In genomic region chr15:83462026-83462425, GRCh38 we compare ENCODE assay signal across 25 cellular contexts. TPM values are rescaled to one million over a fixed set of nuclear protein-coding genes. Genes with fewer than 3 reads are reported as not detected.
"Had no signal": no experiment of that assay in that cellular context is flagged by ENCODE, and none has a peak within 500 bp of the region (broad histone marks: within the 10 kb centered on the region; RNA-seq: fewer than 3 reads in every experiment).

No MANE protein-coding gene starts in this region.

- DNase-seq: effector CD8-positive, alpha-beta T cell; endodermal cell; esophagus squamous epithelium; natural killer cell; pancreas; retina; right lobe of liver; stimulated activated CD4-positive, alpha-beta T cell treated with anti-CD3 and anti-CD28 coated beads, Interleukin-12 subunit alpha, Interleukin-12 subunit beta, amount 100 ng/mL, for 4 hours; stimulated activated CD4-positive, alpha-beta T cell treated with anti-CD3 and anti-CD28 coated beads, Interleukin-1b, Interleukin-23, amount 100 ng/mL, for 48 hours; stimulated activated CD4-positive, alpha-beta T cell treated with anti-CD3 and anti-CD28 coated beads, Interleukin-4, amount 100 ng/mL, for 1 hour; stimulated activated CD8-positive, alpha-beta memory T cell treated with anti-CD3 and anti-CD28 coated beads, Interleukin-4, amount 100 ng/mL, for 48 hours; stimulated activated naive CD4-positive, alpha-beta T cell; stimulated activated naive CD8-positive, alpha-beta T cell treated with anti-CD3 and anti-CD28 coated beads, Interleukin-15, amount 100 ng/mL, for 72 hours; transverse colon; upper lobe of right lung; uterus had no signal

- H3K4me1 Mint-ChIP-seq: memory B cell; natural killer cell; stimulated activated naive CD8-positive, alpha-beta T cell treated with anti-CD3 and anti-CD28 coated beads, Interleukin-15, amount 100 ng/mL, for 72 hours had no signal

- H3K4me3 ChIP-seq: esophagus squamous epithelium, lung, pancreas, right lobe of liver, smooth muscle cell, suprapubic skin, transverse colon, upper lobe of right lung, uterus had no signal

- H3K9me3 ChIP-seq: esophagus squamous epithelium, neutrophil, pancreas, right lobe of liver, suprapubic skin, transverse colon, upper lobe of right lung, uterus had no signal

- H3K4me1 ChIP-seq: esophagus squamous epithelium, pancreas, right lobe of liver, suprapubic skin, transverse colon, upper lobe of right lung, uterus had no signal

- H3K9me3 Mint-ChIP-seq: dendritic cell treated with granulocyte-macrophage colony-stimulating factor and Interleukin-4, amounts not matched to agents 40 ng/mL and 50 ng/mL, for 4 days; endodermal cell; natural killer cell; neural crest cell; stimulated activated naive CD8-positive, alpha-beta T cell treated with anti-CD3 and anti-CD28 coated beads, Interleukin-15, amount 100 ng/mL, for 72 hours had no signal

- H3K36me3 Mint-ChIP-seq: memory B cell, natural killer cell had no signal

- ATAC-seq: natural killer cell; pancreas; right lobe of liver; stimulated activated naive CD8-positive, alpha-beta T cell treated with anti-CD3 and anti-CD28 coated beads, Interleukin-15, amount 100 ng/mL, for 72 hours; upper lobe of right lung had no signal

- H3K27ac Mint-ChIP-seq: dendritic cell treated with granulocyte-macrophage colony-stimulating factor and Interleukin-4, amounts not matched to agents 40 ng/mL and 50 ng/mL, for 4 days; endodermal cell; memory B cell; natural killer cell; stimulated activated naive CD8-positive, alpha-beta T cell treated with anti-CD3 and anti-CD28 coated beads, Interleukin-15, amount 100 ng/mL, for 72 hours had no signal

- H3K27ac ChIP-seq: esophagus squamous epithelium, neutrophil, pancreas, right lobe of liver, suprapubic skin, transverse colon, upper lobe of right lung, uterus had no signal

- H3K36me3 ChIP-seq: esophagus squamous epithelium, neutrophil, pancreas, right lobe of liver, suprapubic skin, transverse colon, upper lobe of right lung, uterus had no signal

- H3K4me3 Mint-ChIP-seq: dendritic cell treated with granulocyte-macrophage colony-stimulating factor and Interleukin-4, amounts not matched to agents 40 ng/mL and 50 ng/mL, for 4 days; endodermal cell; memory B cell; natural killer cell; neural crest cell; stimulated activated naive CD8-positive, alpha-beta T cell treated with anti-CD3 and anti-CD28 coated beads, Interleukin-15, amount 100 ng/mL, for 72 hours had no signal

- H3K27me3 ChIP-seq: esophagus squamous epithelium, neutrophil, pancreas, right lobe of liver, transverse colon, uterus had no signal

- H3K27me3 Mint-ChIP-seq: dendritic cell treated with granulocyte-macrophage colony-stimulating factor and Interleukin-4, amounts not matched to agents 40 ng/mL and 50 ng/mL, for 4 days had no signal

RNA-seq across cellular contexts. Expression of gene SH3GL3, which starts 14.9 kb away (rescaled TPM):
- total RNA-seq: mononuclear cell, natural killer cell, right lobe of liver, transverse colon had no signal
- polyA plus RNA-seq: liver had no signal
